ENCODE assay signal across 11 cellular contexts in the genomic region with DNA sequence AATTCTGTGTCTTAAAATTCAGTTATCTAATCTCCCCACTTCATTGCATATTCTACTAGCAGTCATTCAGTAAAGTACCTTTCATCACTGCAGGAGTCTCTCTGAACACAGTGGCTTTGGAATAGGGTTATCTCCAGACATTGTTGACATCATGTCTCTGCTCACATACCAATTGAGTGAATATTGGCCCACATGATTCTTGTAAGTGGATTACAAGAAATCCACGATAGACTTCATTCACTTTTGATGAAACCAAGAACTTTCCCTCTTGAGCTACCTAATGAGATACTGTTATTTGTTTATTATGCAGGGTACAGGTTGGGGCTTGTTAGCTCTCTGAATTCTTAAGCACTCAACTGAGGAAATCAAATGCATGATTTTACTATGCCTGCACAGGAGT.
DNase-seq lines count a peak whose midpoint lies in the region; ATAC-seq and TF ChIP-seq lines count a peak whose summit lies in the region.
"Had no signal": no experiment of that assay in that cellular context is flagged by ENCODE, and none has a peak within 500 bp of the region (broad histone marks: within the 10 kb centered on the region; RNA-seq: fewer than 3 reads in every experiment).

No MANE protein-coding gene starts in this region.

- H3K9ac ChIP-seq in GM23248, result no peak overlapping the region
- no peak overlapping the region for H3K9ac ChIP-seq in adipocyte (ENCODE audit: low read length)

- H3K4me2 ChIP-seq in GM23248 (ENCODE audit: unreplicated experiment), result peak overlapping the region; percentile 63

- peak overlapping the region; percentile 51 for H3K27ac ChIP-seq in GM23248
- peak overlapping the region; percentile 5 for H3K27ac ChIP-seq in left ventricle myocardium inferior (replicated peaks)
- H3K27ac ChIP-seq in suprapubic skin, result peak overlapping the region; percentile 66
- no peak overlapping the region for H3K27ac ChIP-seq in spleen

- no peaks in the 10 kb centered on the region for H3K36me3 ChIP-seq in GM23248 (ENCODE audit: low read depth)
- no peaks in the 10 kb centered on the region for H3K36me3 ChIP-seq in adipocyte (ENCODE audit: control insufficient read depth, insufficient read depth, low read length, severe bottlenecking)
- H3K36me3 ChIP-seq in left ventricle myocardium inferior, result peaks cover 7% of the 10 kb centered on the region
- no peaks in the 10 kb centered on the region for H3K36me3 ChIP-seq in suprapubic skin
- H3K36me3 ChIP-seq in spleen, result peaks cover 0 to 19% (median 2%) of the 10 kb centered on the region in 6 donors

- no peak for ATAC-seq in HG02610 (IDR thresholded peaks at IDR 0.05; ENCODE audit: unreplicated experiment)
- ATAC-seq: activated CD4-positive, alpha-beta T cell treated with anti-CD3 and anti-CD28 coated beads for 36 hours; activated naive CD8-positive, alpha-beta T cell treated with anti-CD3 and anti-CD28 coated beads, Interleukin-2, amount 50 U/mL, for 24 hours had no signal

- no peak for TF ChIP-seq POLR2A in suprapubic skin (IDR thresholded peaks at IDR 0.05)
- no peak for TF ChIP-seq POLR2A in spleen (IDR thresholded peaks at IDR 0.05)

- in situ Hi-C loops in GM23248 (cut with MboI), result no loop called here

- peaks cover 20% of the 10 kb centered on the region for H3F3A ChIP-seq in GM23248 (ENCODE audit: insufficient read depth)

- no peak for TF ChIP-seq CTCF in left ventricle myocardium inferior (IDR thresholded peaks at IDR 0.05; ENCODE audit: borderline replicate concordance)
- no peak for TF ChIP-seq CTCF in suprapubic skin (IDR thresholded peaks at IDR 0.05)
- TF ChIP-seq CTCF in spleen (IDR thresholded peaks at IDR 0.05 in 8 of 11, conservative IDR thresholded peaks at IDR 0.05 in 3 of 11), result no peak

- H2AFZ ChIP-seq in GM23248, result no peak overlapping the region

- DNase-seq in GM23248, result peak; percentile 82
- DNase-seq in adipocyte (ENCODE audit: low read depth), result peak; percentile 64
- no peak for DNase-seq in left ventricle myocardium inferior
- DNase-seq in suprapubic skin (ENCODE audit: low spot score in 2 of 2), result no peak
- DNase-seq in NCI-H748 treated with DMSO at 0.1 percent for 48 hours (lab: John Stamatoyannopoulos, UW), result no peak
- no peak for DNase-seq in spleen
- DNase-seq in SIG-M5 (lab: John Stamatoyannopoulos, UW), result no peak
- DNase-seq: activated CD4-positive, alpha-beta T cell treated with anti-CD3 and anti-CD28 coated beads for 36 hours; activated naive CD8-positive, alpha-beta T cell treated with anti-CD3 and anti-CD28 coated beads, Interleukin-2, amount 50 U/mL, for 24 hours; glutamatergic neuron had no signal

- no peaks in the 10 kb centered on the region for H3K9me3 ChIP-seq in GM23248 (ENCODE audit: low read depth)
- peaks cover 15% of the 10 kb centered on the region for H3K9me3 ChIP-seq in adipocyte (ENCODE audit: control insufficient read depth, low read length)
- H3K9me3 ChIP-seq in left ventricle myocardium inferior (replicated peaks), result peaks cover 25% of the 10 kb centered on the region
- peaks cover 11% of the 10 kb centered on the region for H3K9me3 ChIP-seq in suprapubic skin
- peaks cover 0 to 38% (median 33%) of the 10 kb centered on the region in 8 donors for H3K9me3 ChIP-seq in spleen

- no peak for TF ChIP-seq EP300 in suprapubic skin (IDR thresholded peaks at IDR 0.05)

- peaks cover 34% of the 10 kb centered on the region for H3K4me1 ChIP-seq in GM23248 (ENCODE audit: insufficient read depth)
- peaks cover 13% of the 10 kb centered on the region for H3K4me1 ChIP-seq in adipocyte (ENCODE audit: control insufficient read depth, insufficient read depth, low read length)
- peaks cover 18% of the 10 kb centered on the region for H3K4me1 ChIP-seq in left ventricle myocardium inferior
- peaks cover 32% of the 10 kb centered on the region for H3K4me1 ChIP-seq in suprapubic skin
- H3K4me1 ChIP-seq in spleen, result no peaks in the 10 kb centered on the region

- no peaks in the 10 kb centered on the region for H3K79me2 ChIP-seq in GM23248 (ENCODE audit: insufficient read depth)

- H3K27me3 ChIP-seq in GM23248 (replicated peaks; ENCODE audit: insufficient read depth) (no peaks in the 10 kb centered on the region), adipocyte (replicated peaks; ENCODE audit: control insufficient read depth, insufficient read depth, low read length) (no peaks in the 10 kb centered on the region), left ventricle myocardium inferior (ENCODE audit: low read depth) (peaks cover 16% of the 10 kb centered on the region), suprapubic skin (no peaks in the 10 kb centered on the region), spleen (replicated peaks in 1 of 7) (no peaks in the 10 kb centered on the region)

- H4K20me1 ChIP-seq in GM23248 (ENCODE audit: insufficient read depth), result no peaks in the 10 kb centered on the region

- intact Hi-C loops in left ventricle myocardium inferior (cut with micrococcal nuclease), result no loop called here
- intact Hi-C loops in spleen (cut with DNase I; ENCODE audit: low total_unique reads), result no loop called here

- 0 to 3% methylated on average over 1 of the region's 1 CpG for WGBS in GM23248 (ENCODE audit: low coverage in 1 of 2, low lambda C conversion rate in 2 of 2, missing lambda C conversion rate in 2 of 2), 2 experiments
- 44% methylated on average over 1 of the region's 1 CpG for WGBS in suprapubic skin
- 75 to 95% (median 91%) methylated on average over 1 of the region's 1 CpG for WGBS in spleen, 5 donors

- no peaks in the 10 kb centered on the region for H3K9me2 ChIP-seq in GM23248 (ENCODE audit: insufficient read depth)

- no peak overlapping the region for H3K4me3 ChIP-seq in GM23248
- no peak overlapping the region for H3K4me3 ChIP-seq in adipocyte (ENCODE audit: low read length)
- H3K4me3 ChIP-seq in left ventricle myocardium inferior, result no peak overlapping the region
- H3K4me3 ChIP-seq in suprapubic skin, result no peak overlapping the region
- H3K4me3 ChIP-seq in spleen, result no peak overlapping the region

Comparison
In these comparisons a context has a peak if more than half of its experiments do, and no peak if none do; other contexts are left out.
1. DNase-seq: peak in GM23248 (single experiment) and adipocyte (single experiment); none in left ventricle myocardium inferior (single experiment), suprapubic skin (0 of 2), NCI-H748 treated with DMSO at 0.1 percent for 48 hours (single experiment), spleen (single experiment) and SIG-M5 (single experiment).
2. H3K27ac ChIP-seq: peak in GM23248 (single experiment), left ventricle myocardium inferior (single experiment) and suprapubic skin (single experiment); none in spleen (0 of 8).